In genomic region chr1:234542211-234542850, GRCh38 we compare ENCODE assay signal across 16 cellular contexts.
DNase-seq lines count a peak whose midpoint lies in the region; ATAC-seq, FAIRE-seq and TF ChIP-seq lines count a peak whose summit lies in the region.
"Had no signal": no experiment of that assay in that cellular context is flagged by ENCODE, and none has a peak within 500 bp of the region (broad histone marks: within the 10 kb centered on the region; RNA-seq: fewer than 3 reads in every experiment).

No MANE protein-coding gene starts in this region.

- H3K9me3 ChIP-seq in HEK293 (ENCODE audit: control insufficient read depth, insufficient read depth, low read depth, low read length): no peaks in the 10 kb centered on the region
- H3K9me3 ChIP-seq in psoas muscle: no peaks in the 10 kb centered on the region
- H3K9me3 ChIP-seq: tibial artery had no signal

- no peaks in the 10 kb centered on the region for H3K36me3 Mint-ChIP-seq in activated T-helper 2 cell treated with anti-CD3 and anti-CD28 coated beads, Interferon-gamma antibody, Interleukin-2, Interleukin-4, amounts not matched to agents 10 μg/mL and 5 μg/mL and 100 μg/mL, durations not matched to agents 14 hours and 24 hours and 36 hours (ENCODE audit: low read depth)
- H3K36me3 Mint-ChIP-seq: CD14-positive monocyte had no signal

- CTCF ChIA-PET in HEK293 (lab: Yijun Ruan, JAX): interaction anchor here (0.6 to 3.1 kb wide), 4 partner anchors 11 to 43 kb away, joined by 4 to 15 read pairs (median 10); no protein-coding TSS in a partner anchor

- peaks cover 23% of the 10 kb centered on the region for H3K4me1 ChIP-seq in HEK293 (ENCODE audit: control insufficient read depth, insufficient read depth, low read length)
- peaks cover 85% of the 10 kb centered on the region for H3K4me1 ChIP-seq in psoas muscle

- H3K27ac ChIP-seq in HEK293 (ENCODE audit: extremely low read depth, low read depth, low read length) (no peak overlapping the region), psoas muscle (peak overlapping the region; percentile 98)
- H3K27ac ChIP-seq: tibial artery had no signal

- peak overlapping the region; percentile 10 for H3K27ac Mint-ChIP-seq in activated T-helper 2 cell treated with anti-CD3 and anti-CD28 coated beads, Interferon-gamma antibody, Interleukin-2, Interleukin-4, amounts not matched to agents 10 μg/mL and 5 μg/mL and 100 μg/mL, durations not matched to agents 14 hours and 24 hours and 36 hours
- H3K27ac Mint-ChIP-seq: CD14-positive monocyte, nephron progenitor cell had no signal

- intact Hi-C loops in activated T-helper 2 cell treated with anti-CD3 and anti-CD28 coated beads, Interferon-gamma antibody, Interleukin-2, Interleukin-4, amounts not matched to agents 10 μg/mL and 5 μg/mL and 100 μg/mL, durations not matched to agents 14 hours and 24 hours and 36 hours (cut with micrococcal nuclease): no loop called here
- intact Hi-C loops in psoas muscle (cut with DNase I): no loop called here

- POLR2A ChIA-PET in HEK293 (lab: Yijun Ruan, JAX): interaction anchor here (2.4 kb wide), 1 partner anchor 9 kb away, joined by 10 read pairs; no protein-coding TSS in a partner anchor

- WGBS in psoas muscle, 3 donors: 39 to 55% (median 41%) methylated on average over 13 of the region's 13 CpGs

- H3K4me3 ChIP-seq in HEK293 (ENCODE audit: low read depth, low read length): no peak overlapping the region
- no peak overlapping the region for H3K4me3 ChIP-seq in psoas muscle
- H3K4me3 ChIP-seq: tibial artery had no signal

- H3K9me3 Mint-ChIP-seq in activated T-helper 2 cell treated with anti-CD3 and anti-CD28 coated beads, Interferon-gamma antibody, Interleukin-2, Interleukin-4, amounts not matched to agents 10 μg/mL and 5 μg/mL and 100 μg/mL, durations not matched to agents 14 hours and 24 hours and 36 hours: no peaks in the 10 kb centered on the region
- H3K9me3 Mint-ChIP-seq: CD14-positive monocyte; nephron progenitor cell; T-helper 2 cell treated with Interferon-gamma antibody and Interleukin-4, amounts not matched to agents 5 μg/mL and 100 μg/mL, for 36 hours had no signal

- H3K36me3 ChIP-seq in HEK293 (ENCODE audit: control insufficient read depth in 2 of 2, insufficient read depth in 1 of 2, low read length in 2 of 2): no peaks in the 10 kb centered on the region
- no peaks in the 10 kb centered on the region for H3K36me3 ChIP-seq in psoas muscle (ENCODE audit: insufficient read depth in 1 of 2, low read depth in 1 of 2)
- H3K36me3 ChIP-seq: tibial artery had no signal

- H3K4me1 Mint-ChIP-seq in activated T-helper 2 cell treated with anti-CD3 and anti-CD28 coated beads, Interferon-gamma antibody, Interleukin-2, Interleukin-4, amounts not matched to agents 10 μg/mL and 5 μg/mL and 100 μg/mL, durations not matched to agents 14 hours and 24 hours and 36 hours (ENCODE audit: low read depth): peaks cover 36% of the 10 kb centered on the region

- TF ChIP-seq CTCF in HEK293 (tag by site-specific recombination; IDR thresholded peaks at IDR 0.05) (no peak), psoas muscle (IDR thresholded peaks at IDR 0.05) (no peak), D721Med (IDR thresholded peaks at IDR 0.05; ENCODE audit: insufficient read depth, missing control alignments) (no peak)

- FAIRE-seq in D721Med (lab: Jason Lieb, UNC): no peak
- FAIRE-seq: H54 had no signal

- no peaks in the 10 kb centered on the region for H3K27me3 ChIP-seq in psoas muscle (ENCODE audit: insufficient read depth in 3 of 3, low read length in 2 of 3)
- H3K27me3 ChIP-seq: tibial artery had no signal

- DNase-seq in activated T-helper 2 cell treated with anti-CD3 and anti-CD28 coated beads, Interferon-gamma antibody, Interleukin-2, Interleukin-4, amounts not matched to agents 10 μg/mL and 5 μg/mL and 100 μg/mL, durations not matched to agents 14 hours and 24 hours and 36 hours (ENCODE audit: low spot score): no peak
- DNase-seq in islet precursor cell (peak; percentile 30), psoas muscle (peak; percentile 57 to 87), D721Med (ENCODE audit: insufficient read length, low spot score) (no peak), amniotic stem cell (lab: John Stamatoyannopoulos, UW) (no peak)
- no peak for DNase-seq in activated CD4-positive, alpha-beta T cell treated with anti-CD3 and anti-CD28 coated beads, Interleukin-2, amount 50 U/mL, for 4 hours
- DNase-seq: NCI-H1417 treated with DMSO at 0.1 percent for 48 hours; nephron progenitor cell; stimulated activated CD4-positive, alpha-beta T cell treated with anti-CD3 and anti-CD28 coated beads, Interleukin-4, amount 100 ng/mL, for 1 hour; stimulated activated CD8-positive, alpha-beta memory T cell treated with anti-CD3 and anti-CD28 coated beads, Interleukin-4, amount 100 ng/mL, for 48 hours; tibial artery had no signal

- H3K4me3 Mint-ChIP-seq in activated T-helper 2 cell treated with anti-CD3 and anti-CD28 coated beads, Interferon-gamma antibody, Interleukin-2, Interleukin-4, amounts not matched to agents 10 μg/mL and 5 μg/mL and 100 μg/mL, durations not matched to agents 14 hours and 24 hours and 36 hours (ENCODE audit: low read depth): no peak overlapping the region
- H3K4me3 Mint-ChIP-seq: CD14-positive monocyte; nephron progenitor cell; T-helper 2 cell treated with Interferon-gamma antibody and Interleukin-4, amounts not matched to agents 5 μg/mL and 100 μg/mL, for 36 hours had no signal

- no peaks in the 10 kb centered on the region for H3K27me3 Mint-ChIP-seq in activated T-helper 2 cell treated with anti-CD3 and anti-CD28 coated beads, Interferon-gamma antibody, Interleukin-2, Interleukin-4, amounts not matched to agents 10 μg/mL and 5 μg/mL and 100 μg/mL, durations not matched to agents 14 hours and 24 hours and 36 hours (ENCODE audit: low read depth)

- ATAC-seq in psoas muscle (peak; percentile 68 to 75 (median 72)), HG03175 (IDR thresholded peaks at IDR 0.05; ENCODE audit: unreplicated experiment) (no peak)

TF ChIP-seq in HEK293, 187 proteins besides CTCF, POLR2A, EP300 and RAD21:
- TF ChIP-seq, protein P1, sequence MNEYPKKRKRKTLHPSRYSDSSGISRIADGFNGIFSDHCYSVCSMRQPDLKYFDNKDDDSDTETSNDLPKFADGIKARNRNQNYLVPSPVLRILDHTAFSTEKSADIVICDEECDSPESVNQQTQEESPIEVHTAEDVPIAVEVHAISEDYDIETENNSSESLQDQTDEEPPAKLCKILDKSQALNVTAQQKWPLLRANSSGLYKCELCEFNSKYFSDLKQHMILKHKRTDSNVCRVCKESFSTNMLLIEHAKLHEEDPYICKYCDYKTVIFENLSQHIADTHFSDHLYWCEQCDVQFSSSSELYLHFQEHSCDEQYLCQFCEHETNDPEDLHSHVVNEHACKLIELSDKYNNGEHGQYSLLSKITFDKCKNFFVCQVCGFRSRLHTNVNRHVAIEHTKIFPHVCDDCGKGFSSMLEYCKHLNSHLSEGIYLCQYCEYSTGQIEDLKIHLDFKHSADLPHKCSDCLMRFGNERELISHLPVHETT (tag by site-specific recombination; IDR thresholded peaks at IDR 0.05): no peak
- TF ChIP-seq ZNF600 (tag by site-specific recombination; IDR thresholded peaks at IDR 0.05) (0 out of 2 replicates have a peak, but pooled peaks have one; percentile 32), ZIC2 (tag by site-specific recombination; IDR thresholded peaks at IDR 0.05) (peak; percentile 46), ZNF354C (tag by site-specific recombination; IDR thresholded peaks at IDR 0.05; ENCODE audit: borderline replicate concordance, low read depth) (no peak)

Comparison
In these comparisons a context has a peak if more than half of its experiments do, and no peak if none do; other contexts are left out.
1. DNase-seq: peak in islet precursor cell (single experiment) and psoas muscle (2 of 2); none in activated T-helper 2 cell treated with anti-CD3 and anti-CD28 coated beads, Interferon-gamma antibody, Interleukin-2, Interleukin-4, amounts not matched to agents 10 μg/mL and 5 μg/mL and 100 μg/mL, durations not matched to agents 14 hours and 24 hours and 36 hours (single experiment), D721Med (single experiment), activated CD4-positive, alpha-beta T cell treated with anti-CD3 and anti-CD28 coated beads, Interleukin-2, amount 50 U/mL, for 4 hours (0 of 2) and amniotic stem cell (single experiment).